In the genomic region with DNA sequence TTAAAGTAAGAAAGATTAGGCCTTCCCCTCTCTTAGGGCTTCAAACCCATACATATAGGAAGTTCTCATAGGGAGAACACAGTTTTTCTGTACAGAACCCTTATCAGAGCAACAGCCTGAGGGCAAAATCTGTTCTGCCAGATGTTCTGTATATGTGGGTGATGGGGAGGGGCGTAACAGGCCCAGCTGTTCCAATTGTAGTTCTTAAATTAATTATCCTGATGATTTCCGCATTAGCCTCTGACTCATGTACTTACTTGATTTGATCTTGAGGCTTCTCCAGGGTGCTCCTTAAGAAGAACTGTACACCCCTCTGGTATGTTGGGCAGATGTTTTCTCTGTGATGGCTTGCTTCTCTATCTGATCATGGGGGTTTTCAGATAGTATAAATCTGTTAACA, we compare ENCODE assay signal across 1 cellular context.
TF ChIP-seq lines count a peak whose summit lies in the region.

No MANE protein-coding gene starts in this region.

TF ChIP-seq in SK-N-SH, 30 proteins besides CTCF, POLR2A, EP300 and RAD21:
- TF ChIP-seq GATA2 (CRISPR knock-in tag; IDR thresholded peaks at IDR 0.05) (peak; percentile 56), RCOR1 (IDR thresholded peaks at IDR 0.05; ENCODE audit: low read length) (peak; percentile 78; the same call in 1 of the 2 replicates), RXRA (IDR thresholded peaks at IDR 0.05; ENCODE audit: borderline replicate concordance, low read depth) (no peak), FOSL2 (IDR thresholded peaks at IDR 0.05; ENCODE audit: borderline replicate concordance, low read depth) (no peak), CHD2 (IDR thresholded peaks at IDR 0.05; ENCODE audit: low read length, partially characterized antibody) (peak; percentile 57), TCF12 (IDR thresholded peaks at IDR 0.05) (peak; percentile 37)
- TF ChIP-seq, protein P1, sequence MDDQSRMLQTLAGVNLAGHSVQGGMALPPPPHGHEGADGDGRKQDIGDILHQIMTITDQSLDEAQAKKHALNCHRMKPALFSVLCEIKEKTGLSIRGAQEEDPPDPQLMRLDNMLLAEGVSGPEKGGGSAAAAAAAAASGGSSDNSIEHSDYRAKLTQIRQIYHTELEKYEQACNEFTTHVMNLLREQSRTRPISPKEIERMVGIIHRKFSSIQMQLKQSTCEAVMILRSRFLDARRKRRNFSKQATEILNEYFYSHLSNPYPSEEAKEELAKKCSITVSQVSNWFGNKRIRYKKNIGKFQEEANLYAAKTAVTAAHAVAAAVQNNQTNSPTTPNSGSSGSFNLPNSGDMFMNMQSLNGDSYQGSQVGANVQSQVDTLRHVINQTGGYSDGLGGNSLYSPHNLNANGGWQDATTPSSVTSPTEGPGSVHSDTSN (IDR thresholded peaks at IDR 0.05), result no peak
